Comparison of ENCODE assay signal across 12 cellular contexts in the genomic region with DNA sequence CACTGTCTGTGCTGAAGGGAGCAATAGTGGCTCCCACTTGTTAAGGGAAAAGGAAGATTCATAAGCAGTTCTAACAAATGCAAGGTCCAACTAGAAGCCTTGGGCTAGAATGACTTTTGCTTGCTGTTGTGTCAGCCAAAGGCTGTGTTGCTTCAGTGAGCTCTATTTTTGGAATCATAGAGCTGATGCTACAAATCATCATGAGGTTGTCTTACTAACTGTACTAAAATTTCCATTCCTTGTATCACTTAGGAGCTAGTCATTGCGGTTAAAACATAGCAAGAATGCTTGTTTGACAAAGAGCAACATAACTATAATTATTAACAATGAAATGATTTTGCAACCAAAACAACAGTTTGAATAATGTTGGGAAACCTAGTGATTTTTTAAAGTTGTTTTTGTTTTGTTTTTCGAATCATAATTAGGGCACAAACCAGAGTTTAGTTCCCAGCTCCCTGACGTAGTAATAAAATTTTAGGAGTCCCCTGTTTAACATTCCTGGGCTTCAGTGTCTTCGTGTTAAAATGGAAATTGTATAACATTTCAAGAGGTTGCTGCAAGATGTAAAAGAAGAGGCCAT.
DNase-seq lines count a peak whose midpoint lies in the region; ATAC-seq and TF ChIP-seq lines count a peak whose summit lies in the region.
"Had no signal": no experiment of that assay in that cellular context is flagged by ENCODE, and none has a peak within 500 bp of the region (broad histone marks: within the 10 kb centered on the region; RNA-seq: fewer than 3 reads in every experiment).

No MANE protein-coding gene starts in this region.

- H3K9me3 ChIP-seq in SK-N-MC (ENCODE audit: low read depth, low read length), result no peaks in the 10 kb centered on the region
- H3K9me3 ChIP-seq: testis had no signal

- no peaks in the 10 kb centered on the region for H3K36me3 ChIP-seq in SK-N-MC (ENCODE audit: insufficient read depth, low read length)

- peak; percentile 99 for DNase-seq in GM04503 (ENCODE audit: low read depth)
- no peak for DNase-seq in SK-N-MC (ENCODE audit: low read depth, low spot score)
- peak; percentile 86 for DNase-seq in fibroblast of the aortic adventitia (ENCODE audit: low read depth)
- peak; percentile 65 for DNase-seq in renal cortical epithelial cell (ENCODE audit: low read depth)
- DNase-seq in cortex of kidney (lab: John Stamatoyannopoulos, UW), result no peak
- DNase-seq: activated CD4-positive, CD25-positive, alpha-beta regulatory T cell treated with anti-CD3 and anti-CD28 coated beads, Interleukin-2, amount 50 U/mL, for 72 hours; DMS 273 treated with DMSO at 0.1 percent for 48 hours; testis had no signal

- no peak for ATAC-seq in HG02981 (IDR thresholded peaks at IDR 0.05; ENCODE audit: unreplicated experiment)
- no peak for ATAC-seq in GM19035 (IDR thresholded peaks at IDR 0.05; ENCODE audit: unreplicated experiment)
- ATAC-seq in GM21381 (IDR thresholded peaks at IDR 0.05; ENCODE audit: unreplicated experiment), result no peak
- ATAC-seq: HCT116 had no signal

- H3K9ac ChIP-seq in SK-N-MC (ENCODE audit: insufficient read length), result no peak overlapping the region

- TF ChIP-seq CTCF in fibroblast of the aortic adventitia (IDR thresholded peaks at IDR 0.05; ENCODE audit: insufficient read depth, low read length), result no peak

- 0 out of 2 replicates have a peak overlapping the region, but pooled peaks have one; percentile 14 for H3K27ac ChIP-seq in SK-N-MC
- H3K27ac ChIP-seq: testis had no signal

- H3K4me3 ChIP-seq in SK-N-MC (no peak overlapping the region), fibroblast of the aortic adventitia (ENCODE audit: low read depth, low read length) (no peak overlapping the region)
- H3K4me3 ChIP-seq: testis had no signal

Comparison
In these comparisons a context has a peak if more than half of its experiments do, and no peak if none do; other contexts are left out.
1. DNase-seq: peak in GM04503 (single experiment), fibroblast of the aortic adventitia (single experiment) and renal cortical epithelial cell (single experiment); none in SK-N-MC (single experiment) and cortex of kidney (single experiment).